8 cellular contexts compared by ENCODE assay signal in genomic region chr19:4063369-4064072, GRCh38. TPM values are rescaled to one million over a fixed set of nuclear protein-coding genes. Genes with fewer than 3 reads are reported as not detected.
DNase-seq lines count a peak whose midpoint lies in the region; ATAC-seq and TF ChIP-seq lines count a peak whose summit lies in the region.

No MANE protein-coding gene starts in this region.

- peak overlapping the region; percentile 75 for H3K27ac ChIP-seq in mammary epithelial cell (ENCODE audit: insufficient read depth, low read depth, low read length)

- 24% methylated on average over 24 of the region's 24 CpGs for whole genome bisulfite sequencing in mammary epithelial cell (ENCODE audit: low coverage, missing lambda C conversion rate)

- no peak for ATAC-seq in GM21529 (IDR thresholded peaks at IDR 0.05; ENCODE audit: unreplicated experiment)
- ATAC-seq in GM21825 (IDR thresholded peaks at IDR 0.05; ENCODE audit: unreplicated experiment), result no peak

- H3K9me3 Mint-ChIP-seq in HFFc6, result no peaks in the 10 kb centered on the region

- H3K4me1 Mint-ChIP-seq in HFFc6 (ENCODE audit: low read depth), result peaks cover 15% of the 10 kb centered on the region

- H3K4me3 Mint-ChIP-seq in HFFc6, result peak overlapping the region; percentile 92

- H3K4me1 ChIP-seq in mammary epithelial cell (ENCODE audit: insufficient read depth, low read length) (peaks cover 52% of the 10 kb centered on the region), mononuclear cell (ENCODE audit: insufficient read depth, low read length) (peaks cover 70% of the 10 kb centered on the region)

- peaks cover 4% of the 10 kb centered on the region for H3K27me3 Mint-ChIP-seq in HFFc6 (ENCODE audit: insufficient read depth)

- dilution Hi-C loops in mammary epithelial cell (cut with HindIII; ENCODE audit: low sequenced_read_pairs), result loop anchor here (5.0 to 10.0 kb wide), 4 partner anchors 69 to 301 kb away; no protein-coding TSS in a partner anchor

- H3K27ac Mint-ChIP-seq in HFFc6, result peak overlapping the region; percentile 88

- intact Hi-C loops in mammary epithelial cell (cut with micrococcal nuclease), result loop anchor here (2.0 to 5.0 kb wide), 2 partner anchors 74 to 77 kb away; no protein-coding TSS in a partner anchor

- CTCF ChIA-PET in mammary epithelial cell (lab: Charles Lee; ENCODE audit: low non-redundant PET), result no interaction called here

- peak; percentile 42 for TF ChIP-seq CTCF in HFFc6 (IDR thresholded peaks at IDR 0.05)
- peak in 1 of 2 donors; percentile 13 for TF ChIP-seq CTCF in mammary epithelial cell (conservative IDR thresholded peaks at IDR 0.05 in 1 of 2, IDR thresholded peaks at IDR 0.05 in 1 of 2; ENCODE audit: extremely low read depth in 1 of 2, insufficient read depth in 1 of 2, low read depth in 1 of 2, low read length in 2 of 2)

- H3K79me2 ChIP-seq in mammary epithelial cell (ENCODE audit: insufficient read depth, low read length), result peaks cover 71% of the 10 kb centered on the region

- no TSS peak for BruUV-seq in mammary epithelial cell (replicated peaks; lab: Mats Ljungman, UMichigan)

- H3K4me3 ChIP-seq in mammary epithelial cell (replicated peaks in 1 of 3; ENCODE audit: insufficient read depth in 1 of 3, low read depth in 2 of 3, low read length in 3 of 3) (peak overlapping the region; percentile 89 to 97 (median 92)), mononuclear cell (ENCODE audit: low read length) (peak overlapping the region; percentile 59)

- H2AFZ ChIP-seq in mammary epithelial cell (ENCODE audit: low read depth, low read length), result no peak overlapping the region

- peak; percentile 39 for DNase-seq in 8988T
- DNase-seq in HFFc6, result no peak
- no peak for DNase-seq in mammary epithelial cell
- DNase-seq in NCI-H1436 (lab: John Stamatoyannopoulos, UW), result no peak
- no peak for DNase-seq in activated CD4-positive, alpha-beta T cell treated with anti-CD3 and anti-CD28 coated beads for 4 hours

- H3K27me3 ChIP-seq in mammary epithelial cell (ENCODE audit: insufficient read depth, low read length) (no peaks in the 10 kb centered on the region), mononuclear cell (ENCODE audit: insufficient read depth, low read length) (no peaks in the 10 kb centered on the region)

- in situ Hi-C loops in mammary epithelial cell (cut with MboI; ENCODE audit: low sequenced_read_pairs in 2 of 2), result no loop called here

- peak overlapping the region; percentile 99 for H3K4me2 ChIP-seq in mammary epithelial cell (ENCODE audit: insufficient read depth, low read depth, low read length)

- peak overlapping the region; percentile 82 for H3K9ac ChIP-seq in mammary epithelial cell (ENCODE audit: insufficient read depth, low read length)

- no peaks in the 10 kb centered on the region for H3K36me3 ChIP-seq in mammary epithelial cell (ENCODE audit: insufficient read depth, low read length)

- H3K9me3 ChIP-seq in mammary epithelial cell (replicated peaks; ENCODE audit: insufficient read depth, low read length) (no peaks in the 10 kb centered on the region), mononuclear cell (ENCODE audit: low read depth, low read length) (no peaks in the 10 kb centered on the region)

- H3K36me3 Mint-ChIP-seq in HFFc6 (ENCODE audit: low read depth), result no peaks in the 10 kb centered on the region

- H4K20me1 ChIP-seq in mammary epithelial cell (ENCODE audit: insufficient read depth, low read length), result peaks cover 9% of the 10 kb centered on the region

RNA-seq across cellular contexts. Expression of gene ZBTB7A, which starts 3.2 kb away (rescaled TPM):
- 10 to 100 TPM; 40.8 to 47.6 (median 43.6) TPM for total RNA-seq in HFFc6 (2021; fragmentation: NEBNext Ultra II Directional; extraction: Animal tissue kit (Norgen Biotek cat#: 25700))
- 10 to 100 TPM; 40.8 to 52.9 TPM for total RNA-seq in mammary epithelial cell
- 11.0 TPM for polyA plus RNA-seq in mammary epithelial cell
- polyA minus RNA-seq in mammary epithelial cell, result 9.2 TPM
- 91.1 TPM for total RNA-seq in mononuclear cell

RNA-seq across cellular contexts. Expression of gene PIAS4, which starts 56.0 kb away (rescaled TPM):
- 10 to 100 TPM; 20.0 to 26.0 (median 23.3) TPM for total RNA-seq in HFFc6 (2021; fragmentation: NEBNext Ultra II Directional; extraction: Animal tissue kit (Norgen Biotek cat#: 25700))
- total RNA-seq in mammary epithelial cell, result 10 to 100 TPM; 20.8 to 29.9 TPM
- polyA plus RNA-seq in mammary epithelial cell, result 11.5 TPM
- 13.7 TPM for polyA minus RNA-seq in mammary epithelial cell
- total RNA-seq in mononuclear cell, result 12.0 TPM
